11 cellular contexts compared by ENCODE assay signal in genomic region chr15:74954515-74954914, GRCh38. TPM values are rescaled to one million over a fixed set of nuclear protein-coding genes. Genes with fewer than 3 reads are reported as not detected.
DNase-seq lines count a peak whose midpoint lies in the region; ATAC-seq and TF ChIP-seq lines count a peak whose summit lies in the region.
"Had no signal": no experiment of that assay in that cellular context is flagged by ENCODE, and none has a peak within 500 bp of the region (broad histone marks: within the 10 kb centered on the region; RNA-seq: fewer than 3 reads in every experiment).

No MANE protein-coding gene starts in this region.

- POLR2A ChIA-PET in PC-9 (lab: Charles Lee; ENCODE audit: unreplicated experiment) = interaction anchor here (0.6 kb wide), 1 partner anchor 707 kb away, joined by 8 read pairs; no protein-coding TSS in a partner anchor

- TF ChIP-seq EP300 in ovary (IDR thresholded peaks at IDR 0.05) = no peak

- peak overlapping the region; percentile 96 for H3K4me2 ChIP-seq in PC-9

- no peaks in the 10 kb centered on the region for H3K36me3 Mint-ChIP-seq in progenitor cell of endocrine pancreas (ENCODE audit: insufficient read depth)
- H3K36me3 Mint-ChIP-seq: T-cell had no signal

- CTCF ChIA-PET in PC-9 (lab: Charles Lee) = interaction anchor here (0.7 kb wide), 1 partner anchor 171 kb away, joined by 3 read pairs; no protein-coding TSS in a partner anchor

- H3K4me3 Mint-ChIP-seq in progenitor cell of endocrine pancreas (ENCODE audit: low read depth) = no peak overlapping the region

- H3K27ac ChIP-seq in PC-9 (no peak overlapping the region), ovary (peak overlapping the region in 1 of 2 donors; percentile 89), substantia nigra (ENCODE audit: low read depth, low read length, poor library complexity, severe bottlenecking) (no peak overlapping the region)

- H3K9me3 Mint-ChIP-seq in progenitor cell of endocrine pancreas (ENCODE audit: low read depth) = no peaks in the 10 kb centered on the region
- H3K9me3 Mint-ChIP-seq: T-cell had no signal

- no peak overlapping the region for H3K27ac Mint-ChIP-seq in progenitor cell of endocrine pancreas
- H3K27ac Mint-ChIP-seq: T-cell had no signal

- peaks cover 28% of the 10 kb centered on the region for H3K79me2 ChIP-seq in PC-9 (ENCODE audit: low read depth)

- H4K20me1 ChIP-seq in PC-9 (ENCODE audit: insufficient read depth) = peaks cover 20% of the 10 kb centered on the region

- H3F3A ChIP-seq in PC-9 (ENCODE audit: insufficient read depth, low read depth) = peaks cover 42% of the 10 kb centered on the region

- ATAC-seq in sciatic nerve = no peak
- ATAC-seq: GM12878, T-cell had no signal

- H3K4me1 ChIP-seq in PC-9 (replicated peaks; ENCODE audit: insufficient read depth) (peaks cover 30% of the 10 kb centered on the region), ovary (ENCODE audit: insufficient read depth) (peaks cover 3% of the 10 kb centered on the region)

- peak overlapping the region; percentile 73 for H3K4me3 ChIP-seq in H7 (ENCODE audit: insufficient read depth, low read depth, low read length)
- H3K4me3 ChIP-seq in PC-9 = peak overlapping the region; percentile 92
- peak overlapping the region; percentile 56 for H3K4me3 ChIP-seq in ovary
- H3K4me3 ChIP-seq: GM12878 had no signal

- no peaks in the 10 kb centered on the region for H3K9me3 ChIP-seq in PC-9 (ENCODE audit: insufficient read depth, low read depth)
- no peaks in the 10 kb centered on the region for H3K9me3 ChIP-seq in ovary

- no TSS peak for BruUV-seq in PC-9 (replicated peaks; lab: Mats Ljungman, UMichigan)

- DNase-seq in H7 (no peak), PC-9 (no peak), erythroblast (lab: John Stamatoyannopoulos, UW) (peak; percentile 93 to 95), ovary (peak; percentile 63 to 80 (median 78)), substantia nigra (lab: John Stamatoyannopoulos, UW) (no peak), progenitor cell of endocrine pancreas (ENCODE audit: low spot score, unreplicated experiment) (no peak), NCI-H2196 (lab: John Stamatoyannopoulos, UW; ENCODE audit: unreplicated experiment) (no peak), sciatic nerve (ENCODE audit: low spot score) (no peak)
- DNase-seq: MM.1S, T-cell had no signal

- TF ChIP-seq POLR2A in erythroblast (IDR thresholded peaks at IDR 0.05; ENCODE audit: low read length) = no peak
- TF ChIP-seq POLR2A in ovary (IDR thresholded peaks at IDR 0.05) = no peak

- TF ChIP-seq CTCF in PC-9 (conservative IDR thresholded peaks at IDR 0.05) (no peak), ovary (IDR thresholded peaks at IDR 0.05) (no peak), progenitor cell of endocrine pancreas (IDR thresholded peaks at IDR 0.05; ENCODE audit: unreplicated experiment) (no peak)

- no peaks in the 10 kb centered on the region for H3K36me3 ChIP-seq in H7 (replicated peaks; ENCODE audit: control insufficient read depth, insufficient read depth, low read length)
- H3K36me3 ChIP-seq in PC-9 (ENCODE audit: low read depth) = no peaks in the 10 kb centered on the region
- H3K36me3 ChIP-seq in ovary = no peaks in the 10 kb centered on the region

- peaks cover 49% of the 10 kb centered on the region for H3K27me3 Mint-ChIP-seq in progenitor cell of endocrine pancreas

- peaks cover 30% of the 10 kb centered on the region for H3K27me3 ChIP-seq in H7 (ENCODE audit: control insufficient read depth, insufficient read depth, low read length)
- no peaks in the 10 kb centered on the region for H3K27me3 ChIP-seq in PC-9 (ENCODE audit: insufficient read depth, low read depth)
- no peaks in the 10 kb centered on the region for H3K27me3 ChIP-seq in ovary

- peaks cover 6% of the 10 kb centered on the region for H3K4me1 Mint-ChIP-seq in progenitor cell of endocrine pancreas (ENCODE audit: low read depth)

- H2AFZ ChIP-seq in PC-9 = no peak overlapping the region

- intact Hi-C loops in PC-9 (cut with micrococcal nuclease; ENCODE audit: unreplicated experiment) = loop anchor here (10.0 kb wide), 1 partner anchor 580 kb away; no protein-coding TSS in a partner anchor
- intact Hi-C loops in ovary (cut with DNase I) = loop anchor here (5.0 to 10.0 kb wide), 5 partner anchors 172 to 572 kb away; partner anchors contain the start of genes C15orf39 (in 1 of the 4) and CSK (in 1 of the 4)
- intact Hi-C loops in sciatic nerve (cut with DNase I) = loop anchor here (5.0 kb wide), 1 partner anchor 182 kb away; no protein-coding TSS in a partner anchor

- no peaks in the 10 kb centered on the region for H3K9me2 ChIP-seq in PC-9 (ENCODE audit: insufficient read depth)

RNA-seq across cellular contexts. Expression of gene RPP25, which starts 2.1 kb away (rescaled TPM):
- 40.0 and 40.3 TPM in 2 replicates for total RNA-seq in H7 (2014; rRNA removed; shearing (Covaris generic))
- total RNA-seq in PC-9 (2021) = 14.9 and 19.6 TPM in 2 replicates
- total RNA-seq in ovary = 10 to 100 TPM; 13.6 to 41.2 (median 28.6) TPM
- 10 to 100 TPM; 16.0 to 17.3 TPM for polyA plus RNA-seq in ovary
- 0.74 and 1.1 TPM in 2 replicates for total RNA-seq in progenitor cell of endocrine pancreas
- total RNA-seq in sciatic nerve = 6.0 TPM

RNA-seq across cellular contexts. Expression of gene COX5A, which starts 16.6 kb away (rescaled TPM):
- 154 and 185 TPM in 2 replicates for total RNA-seq in H7 (2014; rRNA removed; shearing (Covaris generic))
- 177 and 247 TPM in 2 replicates for total RNA-seq in PC-9 (2021)
- 10 to 100 TPM; 24.8 to 91.3 (median 73.9) TPM for total RNA-seq in ovary
- 100 to 1,000 TPM in 1 of 2 donors, 10 to 100 TPM in 1; 86.2 to 158 TPM for polyA plus RNA-seq in ovary
- 189 and 191 TPM in 2 replicates for total RNA-seq in progenitor cell of endocrine pancreas
- 66.3 TPM for total RNA-seq in sciatic nerve

RNA-seq across cellular contexts. Expression of gene SCAMP5, which starts 40.8 kb away (rescaled TPM):
- 17.7 and 23.0 TPM in 2 replicates for total RNA-seq in H7 (2014; rRNA removed; shearing (Covaris generic))
- total RNA-seq in PC-9 (2021) (17.9 and 19.7 TPM in 2 replicates), ovary (10 to 100 TPM in 1 of 7 donors, 1 to 10 TPM in 6; 2.6 to 10.1 (median 5.7) TPM), progenitor cell of endocrine pancreas (55.9 and 58.0 TPM in 2 replicates), sciatic nerve (7.6 TPM)
- 10 to 100 TPM in 1 of 2 donors, 1 to 10 TPM in 1; 4.6 to 17.8 TPM for polyA plus RNA-seq in ovary

RNA-seq across cellular contexts. Expression of gene FAM219B, which starts 47.9 kb away (rescaled TPM):
- total RNA-seq in H7 (2014; rRNA removed; shearing (Covaris generic)) = 52.1 and 72.0 TPM in 2 replicates
- 41.8 and 45.5 TPM in 2 replicates for total RNA-seq in PC-9 (2021)
- total RNA-seq in ovary = 100 to 1,000 TPM in 1 of 7 donors, 10 to 100 TPM in 6; 31.0 to 125 (median 67.4) TPM
- 10 to 100 TPM; 35.1 to 67.9 TPM for polyA plus RNA-seq in ovary
- total RNA-seq in progenitor cell of endocrine pancreas = 118 and 122 TPM in 2 replicates
- 72.9 TPM for total RNA-seq in sciatic nerve

Comparison
In these comparisons a context has a peak if more than half of its experiments do, and no peak if none do; other contexts are left out.
1. DNase-seq: peak in erythroblast (2 of 2) and ovary (5 of 5); none in H7 (single experiment), PC-9 (0 of 2), substantia nigra (0 of 49), progenitor cell of endocrine pancreas (single experiment), NCI-H2196 (single experiment) and sciatic nerve (single experiment).
2. Peak in every context shown above with its lines, with median percentiles within 50 percentile points of each other: H3K4me3 ChIP-seq.